Comparison of ENCODE assay signal across 10 cellular contexts in genomic region chrX:1212532-1212931, GRCh38. TPM values are rescaled to one million over a fixed set of nuclear protein-coding genes. Genes with fewer than 3 reads are reported as not detected.
A peak's percentile ranks its signal among the peaks of the same experiment; 100 is the strongest.
DNase-seq lines count a peak whose midpoint lies in the region; ATAC-seq and TF ChIP-seq lines count a peak whose summit lies in the region.
"Had no signal": no experiment of that assay in that cellular context is flagged by ENCODE, and none has a peak within 500 bp of the region (broad histone marks: within the 10 kb centered on the region; RNA-seq: fewer than 3 reads in every experiment).

A gene with protein sequence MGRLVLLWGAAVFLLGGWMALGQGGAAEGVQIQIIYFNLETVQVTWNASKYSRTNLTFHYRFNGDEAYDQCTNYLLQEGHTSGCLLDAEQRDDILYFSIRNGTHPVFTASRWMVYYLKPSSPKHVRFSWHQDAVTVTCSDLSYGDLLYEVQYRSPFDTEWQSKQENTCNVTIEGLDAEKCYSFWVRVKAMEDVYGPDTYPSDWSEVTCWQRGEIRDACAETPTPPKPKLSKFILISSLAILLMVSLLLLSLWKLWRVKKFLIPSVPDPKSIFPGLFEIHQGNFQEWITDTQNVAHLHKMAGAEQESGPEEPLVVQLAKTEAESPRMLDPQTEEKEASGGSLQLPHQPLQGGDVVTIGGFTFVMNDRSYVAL (minus strand): TSS chrX:1212649. CDS start chrX:1212634, 15 bp downstream.

- H3K4me2 ChIP-seq in DOHH2 (ENCODE audit: low read length): peak within 1 kb of the TSS; percentile 78

- peaks cover 22% of the 10 kb centered on the region for H3K79me2 ChIP-seq in DOHH2 (ENCODE audit: control insufficient read depth, low read length)

- intact Hi-C loops in sciatic nerve (cut with DNase I): no loop called here

- TF ChIP-seq CTCF in DOHH2 (IDR thresholded peaks at IDR 0.05; ENCODE audit: low read depth, low read length, poor library complexity, severe bottlenecking) (no peak), choroid plexus epithelial cell (conservative IDR thresholded peaks at IDR 0.05; ENCODE audit: low read depth, low read length) (no peak)

- peaks cover 5% of the 10 kb centered on the region; the same call in 1 of the 2 replicates for H3K9me3 ChIP-seq in DOHH2 (ENCODE audit: control insufficient read depth, insufficient read depth, low read length)

- H3K9me2 ChIP-seq in DOHH2 (replicated peaks; ENCODE audit: control insufficient read depth, low read length): no peaks in the 10 kb centered on the region

- H3K27me3 ChIP-seq in DOHH2 (ENCODE audit: control insufficient read depth, low read length): no peaks in the 10 kb centered on the region

- H3K36me3 ChIP-seq in DOHH2 (ENCODE audit: control insufficient read depth, low read length): peaks cover 10% of the 10 kb centered on the region

- peak; percentile 64 for ATAC-seq in GM21576 (IDR thresholded peaks at IDR 0.05; ENCODE audit: unreplicated experiment)
- ATAC-seq in sciatic nerve: no peak

- peak; percentile 95 for DNase-seq in MV-4-11 (lab: John Stamatoyannopoulos, UW)
- DNase-seq in choroid plexus epithelial cell (ENCODE audit: low read depth): peak; percentile 2
- DNase-seq in activated gamma-delta T cell treated with Interleukin-2 at 50 U/mL for 16 hours: no peak
- no peak for DNase-seq in sciatic nerve (ENCODE audit: low spot score)
- DNase-seq in inferior parietal cortex (ENCODE audit: extremely low spot score): no peak
- DNase-seq in NCI-H345 treated with DMSO at 0.1 percent for 48 hours (lab: John Stamatoyannopoulos, UW; ENCODE audit: unreplicated experiment): no peak

- H3K4me3 ChIP-seq in DOHH2 (ENCODE audit: low read length) (peak within 1 kb of the TSS; percentile 61), choroid plexus epithelial cell (ENCODE audit: low read depth, low read length) (no peak within 1 kb of the TSS)

- H3K4me1 ChIP-seq in DOHH2 (ENCODE audit: control insufficient read depth, low read length): peaks cover 82% of the 10 kb centered on the region

- peaks cover 29% of the 10 kb centered on the region for H3F3A ChIP-seq in DOHH2 (ENCODE audit: control insufficient read depth, insufficient read depth)

- H4K20me1 ChIP-seq in DOHH2 (ENCODE audit: control insufficient read depth, insufficient read depth, low read depth, low read length): no peaks in the 10 kb centered on the region

- H3K27ac ChIP-seq in DOHH2 (ENCODE audit: low read depth, low read length): peak within 1 kb of the TSS; percentile 89

RNA-seq across cellular contexts. Expression of the gene that starts here (rescaled TPM):
- 0.22 TPM for total RNA-seq in sciatic nerve
- total RNA-seq: bronchial epithelial cell, renal cortical epithelial cell had no signal

Comparison
In these comparisons a context has a peak if more than half of its experiments do, and no peak if none do; other contexts are left out.
1. DNase-seq: peak in MV-4-11 (single experiment) and choroid plexus epithelial cell (single experiment); none in activated gamma-delta T cell treated with Interleukin-2 at 50 U/mL for 16 hours (single experiment), sciatic nerve (single experiment), inferior parietal cortex (single experiment) and NCI-H345 treated with DMSO at 0.1 percent for 48 hours (single experiment).